Comparison of ENCODE assay signal across 15 cellular contexts in genomic region chr22:33803371-33803770, GRCh38.
A peak's percentile ranks its signal among the peaks of the same experiment; 100 is the strongest.
DNase-seq lines count a peak whose midpoint lies in the region; ATAC-seq and TF ChIP-seq lines count a peak whose summit lies in the region.
"Had no signal": no experiment of that assay in that cellular context is flagged by ENCODE, and none has a peak within 500 bp of the region (broad histone marks: within the 10 kb centered on the region; RNA-seq: fewer than 3 reads in every experiment).

No MANE protein-coding gene starts in this region.

- H3K4me3 ChIP-seq in NB4 (ENCODE audit: low read depth, low read length) = no peak overlapping the region
- H3K4me3 ChIP-seq: BLaER1 treated with 17β-estradiol and CSF1 and Interleukin-3, amounts not matched to agents 10 nM and 100 nM; pancreas had no signal

- CTCF ChIA-PET in activated CD8-positive, alpha-beta memory T cell treated with anti-CD3 and anti-CD28 coated beads, Interleukin-2, amount 10 ng/mL, durations not matched to agents 7 days and 5 days (lab: Charles Lee) = no interaction called here

- H3K27ac Mint-ChIP-seq in activated CD8-positive, alpha-beta memory T cell treated with anti-CD3 and anti-CD28 coated beads, Interleukin-2, amount 10 ng/mL, durations not matched to agents 7 days and 5 days = no peak overlapping the region
- H3K27ac Mint-ChIP-seq: activated CD8-positive, alpha-beta T cell treated with anti-CD3 and anti-CD28 coated beads for 36 hours; endodermal cell had no signal

- H3K4me3 Mint-ChIP-seq in activated CD8-positive, alpha-beta memory T cell treated with anti-CD3 and anti-CD28 coated beads, Interleukin-2, amount 10 ng/mL, durations not matched to agents 7 days and 5 days = no peak overlapping the region
- H3K4me3 Mint-ChIP-seq: activated CD8-positive, alpha-beta T cell treated with anti-CD3 and anti-CD28 coated beads for 36 hours; endodermal cell had no signal

- no peaks in the 10 kb centered on the region for H3K36me3 Mint-ChIP-seq in activated CD8-positive, alpha-beta memory T cell treated with anti-CD3 and anti-CD28 coated beads, Interleukin-2, amount 10 ng/mL, durations not matched to agents 7 days and 5 days

- no peak for TF ChIP-seq POLR2A in NB4 (IDR thresholded peaks at IDR 0.05; ENCODE audit: extremely low read depth, insufficient read length)

- H3K27me3 Mint-ChIP-seq in activated CD8-positive, alpha-beta memory T cell treated with anti-CD3 and anti-CD28 coated beads, Interleukin-2, amount 10 ng/mL, durations not matched to agents 7 days and 5 days = no peaks in the 10 kb centered on the region
- H3K27me3 Mint-ChIP-seq: activated CD8-positive, alpha-beta T cell treated with anti-CD3 and anti-CD28 coated beads for 36 hours had no signal

- TF ChIP-seq CTCF in NB4 (IDR thresholded peaks at IDR 0.05; ENCODE audit: low read depth, low read length) (no peak), omental fat pad (IDR thresholded peaks at IDR 0.05) (no peak)

- DNase-seq in AG08396 (ENCODE audit: low spot score) (peak; percentile 77), NB4 (ENCODE audit: low read depth) (peak; percentile 76), fibroblast of gingiva (ENCODE audit: low read depth) (peak; percentile 70), omental fat pad (ENCODE audit: low spot score) (no peak), HCEC 1CT (no peak)
- DNase-seq in activated CD4-positive, CD25-positive, alpha-beta regulatory T cell (lab: John Stamatoyannopoulos, UW) = no peak
- DNase-seq in activated naive CD4-positive, alpha-beta T cell treated with Interleukin-2 at 50 U/mL for 16 hours = no peak
- DNase-seq in activated CD8-positive, alpha-beta memory T cell treated with anti-CD3 and anti-CD28 coated beads, Interleukin-2, amount 10 ng/mL, durations not matched to agents 7 days and 5 days = no peak
- DNase-seq: activated CD8-positive, alpha-beta T cell treated with anti-CD3 and anti-CD28 coated beads for 36 hours; endodermal cell; H7; kidney; NCI-H69; pancreas had no signal

- H3K9me3 Mint-ChIP-seq in activated CD8-positive, alpha-beta memory T cell treated with anti-CD3 and anti-CD28 coated beads, Interleukin-2, amount 10 ng/mL, durations not matched to agents 7 days and 5 days (ENCODE audit: low read depth) = peaks cover 22% of the 10 kb centered on the region

- no peaks in the 10 kb centered on the region for H3K4me1 Mint-ChIP-seq in activated CD8-positive, alpha-beta memory T cell treated with anti-CD3 and anti-CD28 coated beads, Interleukin-2, amount 10 ng/mL, durations not matched to agents 7 days and 5 days
- H3K4me1 Mint-ChIP-seq: endodermal cell had no signal

- ATAC-seq in omental fat pad (ENCODE audit: low FRiP score) = peak; percentile 80
- no peak for ATAC-seq in activated CD8-positive, alpha-beta memory T cell treated with anti-CD3 and anti-CD28 coated beads, Interleukin-2, amount 10 ng/mL, durations not matched to agents 7 days and 5 days
- ATAC-seq: activated CD8-positive, alpha-beta T cell treated with anti-CD3 and anti-CD28 coated beads for 36 hours had no signal

Comparison
In these comparisons a context has a peak if more than half of its experiments do, and no peak if none do; other contexts are left out.
1. DNase-seq: peak in AG08396 (single experiment), NB4 (single experiment) and fibroblast of gingiva (single experiment); none in omental fat pad (single experiment), activated CD4-positive, CD25-positive, alpha-beta regulatory T cell (0 of 4), activated naive CD4-positive, alpha-beta T cell treated with Interleukin-2 at 50 U/mL for 16 hours (single experiment), HCEC 1CT (single experiment) and activated CD8-positive, alpha-beta memory T cell treated with anti-CD3 and anti-CD28 coated beads, Interleukin-2, amount 10 ng/mL, durations not matched to agents 7 days and 5 days (single experiment).